In the genomic region with DNA sequence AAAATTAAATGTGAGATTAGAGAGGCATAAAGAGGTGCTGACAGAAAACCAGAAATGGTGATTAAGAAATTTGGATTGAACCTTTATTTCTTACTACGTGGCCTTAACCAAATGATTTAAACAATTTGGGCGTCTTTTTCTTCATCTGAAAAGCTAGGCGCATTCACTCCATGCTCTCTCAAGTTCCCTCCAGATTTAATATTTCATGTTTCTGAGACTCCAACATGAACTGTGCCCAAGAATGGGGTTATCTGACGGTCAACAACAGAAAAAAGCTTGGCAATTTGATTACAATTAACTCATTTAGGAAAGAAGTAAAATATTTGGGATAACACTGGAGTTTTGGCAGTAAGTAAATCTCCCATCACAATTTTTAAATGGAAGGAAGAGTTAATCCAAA, we compare ENCODE assay signal across 16 cellular contexts.
DNase-seq lines count a peak whose midpoint lies in the region; ATAC-seq and TF ChIP-seq lines count a peak whose summit lies in the region.
"Had no signal": no experiment of that assay in that cellular context is flagged by ENCODE, and none has a peak within 500 bp of the region (broad histone marks: within the 10 kb centered on the region; RNA-seq: fewer than 3 reads in every experiment).

No MANE protein-coding gene starts in this region.

- H2AK5ac ChIP-seq in IMR-90 (ENCODE audit: low read depth, low read length) = no peak overlapping the region

- no peak overlapping the region for H4K5ac ChIP-seq in IMR-90 (ENCODE audit: low read depth, low read length)

- no peaks in the 10 kb centered on the region for H3K36me3 Mint-ChIP-seq in chondrocyte (ENCODE audit: low read depth)

- no peak for TF ChIP-seq RAD21 in IMR-90 (IDR thresholded peaks at IDR 0.05; ENCODE audit: low read length)

- H2BK20ac ChIP-seq in IMR-90 (ENCODE audit: low read depth, low read length) = no peak overlapping the region

- H3K14ac ChIP-seq in IMR-90 (replicated peaks; ENCODE audit: low read depth, low read length) = no peak overlapping the region

- no peaks in the 10 kb centered on the region for H3K27me3 ChIP-seq in IMR-90 (ENCODE audit: control insufficient read depth, insufficient read depth, low read length)
- H3K27me3 ChIP-seq in left lung = no peaks in the 10 kb centered on the region
- no peaks in the 10 kb centered on the region for H3K27me3 ChIP-seq in skeletal muscle tissue (ENCODE audit: control insufficient read depth in 3 of 3, insufficient read depth in 3 of 3, low read length in 3 of 3)
- H3K27me3 ChIP-seq in breast epithelium = no peaks in the 10 kb centered on the region

- peaks cover 37% of the 10 kb centered on the region for H3K4me1 Mint-ChIP-seq in chondrocyte (ENCODE audit: low read depth)

- no peak overlapping the region for H2AK9ac ChIP-seq in IMR-90 (replicated peaks; ENCODE audit: low read depth, low read length, poor library complexity)

- H3K27ac ChIP-seq in IMR-90 (ENCODE audit: insufficient read depth, low read length) (no peak overlapping the region), left lung (peak overlapping the region; percentile 19 to 61), skeletal muscle tissue (ENCODE audit: low read depth, low read length) (peak overlapping the region; percentile 32), breast epithelium (no peak overlapping the region)
- H3K27ac ChIP-seq: HL-60, RWPE1 had no signal

- H3K4me3 ChIP-seq in IMR-90 (ENCODE audit: insufficient read depth, low read depth, low read length) (no peak overlapping the region), left lung (no peak overlapping the region), skeletal muscle tissue (ENCODE audit: low read length in 3 of 3) (no peak overlapping the region), breast epithelium (no peak overlapping the region)
- H3K4me3 ChIP-seq: GM12878 had no signal

- H3K4me2 ChIP-seq in IMR-90 (ENCODE audit: low read depth, low read length) = no peak overlapping the region

- H3K36me3 ChIP-seq in IMR-90 (ENCODE audit: control insufficient read depth, insufficient read depth, low read length) = no peaks in the 10 kb centered on the region
- H3K36me3 ChIP-seq in left lung = no peaks in the 10 kb centered on the region
- H3K36me3 ChIP-seq in skeletal muscle tissue (ENCODE audit: control insufficient read depth in 3 of 3, insufficient read depth in 3 of 3, low read length in 3 of 3) = no peaks in the 10 kb centered on the region
- H3K36me3 ChIP-seq in breast epithelium = no peaks in the 10 kb centered on the region

- intact Hi-C loops in IMR-90 (cut with micrococcal nuclease) (loop anchor here (2.0 kb wide), 1 partner anchor 54 kb away; no protein-coding TSS in a partner anchor), left lung (cut with DNase I) (no loop called here), breast epithelium (cut with DNase I; ENCODE audit: low total_unique reads) (loop anchor here (5.0 kb wide), 1 partner anchor 1513 kb away; no protein-coding TSS in a partner anchor)

- no peaks in the 10 kb centered on the region for H4K20me1 ChIP-seq in IMR-90 (ENCODE audit: insufficient read depth, low read length)

- no peak overlapping the region for H3K23ac ChIP-seq in IMR-90 (ENCODE audit: low read depth, low read length)

- no peak overlapping the region for H3K4me3 Mint-ChIP-seq in chondrocyte (ENCODE audit: unreplicated experiment)

- no peak overlapping the region for H2AFZ ChIP-seq in IMR-90 (replicated peaks; ENCODE audit: low read length, poor library complexity)

- peaks cover 2% of the 10 kb centered on the region for H3K9me1 ChIP-seq in IMR-90 (ENCODE audit: insufficient read depth, low read length)

- POLR2A ChIA-PET in IMR-90 (lab: Charles Lee; ENCODE audit: unreplicated experiment) = no interaction called here

- DNase-seq in IMR-90 = no peak
- DNase-seq in chondrocyte (ENCODE audit: low spot score) = no peak
- no peak for DNase-seq in left lung
- DNase-seq in anterior cingulate cortex (lab: John Stamatoyannopoulos, UW) = no peak
- no peak for DNase-seq in breast epithelium (ENCODE audit: low spot score in 2 of 2)
- no peak for DNase-seq in dedifferentiated amniotic fluid mesenchymal stem cell (ENCODE audit: extremely low spot score)
- DNase-seq in NCI-H128 (lab: John Stamatoyannopoulos, UW; ENCODE audit: unreplicated experiment) = no peak
- DNase-seq: AML-193, DMS79, KBM-7, NCI-H1092, NCI-H1694 treated with DMSO at 0.1 percent for 48 hours had no signal

- dilution Hi-C loops in IMR-90 (cut with HindIII; ENCODE audit: low sequenced_read_pairs, unreplicated experiment) = no loop called here

- peak overlapping the region; percentile 2; the same call in 1 of the 2 replicates for H4K91ac ChIP-seq in IMR-90 (ENCODE audit: insufficient read depth, low read depth, low read length)

- H3K9me3 Mint-ChIP-seq in chondrocyte (ENCODE audit: low read depth) = peaks cover 4% of the 10 kb centered on the region

- H3K79me1 ChIP-seq in IMR-90 (ENCODE audit: low read depth in 1 of 2, low read length in 2 of 2) = no peaks in the 10 kb centered on the region

- peak overlapping the region; percentile 76; the same call in 1 of the 2 replicates for H3K18ac ChIP-seq in IMR-90 (ENCODE audit: low read depth, low read length)

- H2BK15ac ChIP-seq in IMR-90 (ENCODE audit: low read depth, low read length) = no peak overlapping the region

- H3K27me3 Mint-ChIP-seq in chondrocyte (ENCODE audit: low read depth) = no peaks in the 10 kb centered on the region

- ATAC-seq in IMR-90 (ENCODE audit: low read depth) = no peak
- ATAC-seq in left lung = no peak
- ATAC-seq: GM12878 had no signal

- H4K8ac ChIP-seq in IMR-90 (ENCODE audit: low read depth in 2 of 2, low read length in 2 of 2) = peak overlapping the region in 1 of 2 experiments; percentile 53; a peak in 1 of 4 replicates

- H3K56ac ChIP-seq in IMR-90 (ENCODE audit: extremely low read depth, insufficient read depth, low read length) = no peak overlapping the region

- in situ Hi-C loops in IMR-90 (cut with MboI; ENCODE audit: low sequenced_read_pairs) = no loop called here

- peaks cover 10% of the 10 kb centered on the region for H3K4me1 ChIP-seq in IMR-90 (ENCODE audit: control insufficient read depth, insufficient read depth, low read length)
- peaks cover 0 to 8% of the 10 kb centered on the region in 2 donors for H3K4me1 ChIP-seq in left lung
- H3K4me1 ChIP-seq in skeletal muscle tissue (ENCODE audit: control insufficient read depth in 3 of 3, insufficient read depth in 3 of 3, low read length in 3 of 3) = peaks cover 0 to 11% (median 0%) of the 10 kb centered on the region in 3 donors
- H3K4me1 ChIP-seq in breast epithelium = no peaks in the 10 kb centered on the region

- no TSS peak for BruUV-seq in IMR-90 (replicated peaks; lab: Mats Ljungman, UMichigan)

- no peaks in the 10 kb centered on the region for H3K9me3 ChIP-seq in IMR-90 (ENCODE audit: control insufficient read depth, insufficient read depth, low read length)
- no peaks in the 10 kb centered on the region for H3K9me3 ChIP-seq in left lung
- no peaks in the 10 kb centered on the region for H3K9me3 ChIP-seq in skeletal muscle tissue (ENCODE audit: control insufficient read depth in 3 of 3, low read length in 3 of 3)
- H3K9me3 ChIP-seq in breast epithelium = no peaks in the 10 kb centered on the region

- no CpG with 5 or more reads among the region's 4 CpGs for WGBS in IMR-90 (ENCODE audit: extremely low coverage in 2 of 2, insufficient read length in 1 of 2), 2 experiments

- no peak overlapping the region for H3K4ac ChIP-seq in IMR-90 (ENCODE audit: low read depth, low read length)

- peak overlapping the region; percentile 20; the same call in 1 of the 2 replicates for H2BK120ac ChIP-seq in IMR-90 (ENCODE audit: low read depth, low read length)

- no peak for TF ChIP-seq CTCF in IMR-90 (conservative IDR thresholded peaks at IDR 0.05; ENCODE audit: low read depth, low read length)
- no peak for TF ChIP-seq CTCF in chondrocyte (IDR thresholded peaks at IDR 0.05)
- no peak for TF ChIP-seq CTCF in left lung (IDR thresholded peaks at IDR 0.05)
- no peak for TF ChIP-seq CTCF in breast epithelium (IDR thresholded peaks at IDR 0.05)

- H3K9ac ChIP-seq in IMR-90 (ENCODE audit: low read depth, low read length) = no peak overlapping the region
- H3K9ac ChIP-seq in skeletal muscle tissue (ENCODE audit: low read depth in 1 of 3, low read length in 3 of 3) = no peak overlapping the region

- H2BK5ac ChIP-seq in IMR-90 (ENCODE audit: low read depth, low read length, poor library complexity, severe bottlenecking) = no peak overlapping the region

- peak overlapping the region; percentile 89 for H3K27ac Mint-ChIP-seq in chondrocyte (ENCODE audit: unreplicated experiment)

- TF ChIP-seq POLR2A in IMR-90 (IDR thresholded peaks at IDR 0.05; ENCODE audit: low read depth, low read length) (no peak), breast epithelium (IDR thresholded peaks at IDR 0.05) (no peak)

- CTCF ChIA-PET in IMR-90 (lab: Yijun Ruan, JAX) = interaction anchor here (0.7 kb wide), 1 partner anchor 8 kb away, joined by 4 read pairs; no protein-coding TSS in a partner anchor

TF ChIP-seq in IMR-90, 13 proteins besides CTCF, POLR2A, EP300 and RAD21 (continues in another document):
- TF ChIP-seq, protein P1, sequence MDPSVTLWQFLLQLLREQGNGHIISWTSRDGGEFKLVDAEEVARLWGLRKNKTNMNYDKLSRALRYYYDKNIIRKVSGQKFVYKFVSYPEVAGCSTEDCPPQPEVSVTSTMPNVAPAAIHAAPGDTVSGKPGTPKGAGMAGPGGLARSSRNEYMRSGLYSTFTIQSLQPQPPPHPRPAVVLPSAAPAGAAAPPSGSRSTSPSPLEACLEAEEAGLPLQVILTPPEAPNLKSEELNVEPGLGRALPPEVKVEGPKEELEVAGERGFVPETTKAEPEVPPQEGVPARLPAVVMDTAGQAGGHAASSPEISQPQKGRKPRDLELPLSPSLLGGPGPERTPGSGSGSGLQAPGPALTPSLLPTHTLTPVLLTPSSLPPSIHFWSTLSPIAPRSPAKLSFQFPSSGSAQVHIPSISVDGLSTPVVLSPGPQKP (IDR thresholded peaks at IDR 0.05; ENCODE audit: borderline replicate concordance, low read depth, low read length) = no peak
- TF ChIP-seq CHD1 (IDR thresholded peaks at IDR 0.05; ENCODE audit: low read depth, low read length) = no peak
- TF ChIP-seq MAZ (IDR thresholded peaks at IDR 0.05; ENCODE audit: borderline replicate concordance, low read depth, low read length) = no peak
- no peak for TF ChIP-seq MXI1 (IDR thresholded peaks at IDR 0.05; ENCODE audit: borderline replicate concordance, low read depth, low read length)
- TF ChIP-seq BHLHE40 (IDR thresholded peaks at IDR 0.05; ENCODE audit: low read depth, low read length) = no peak
- TF ChIP-seq SMC3 (IDR thresholded peaks at IDR 0.05; ENCODE audit: low read depth, low read length) = no peak
- TF ChIP-seq NFE2L2 (IDR thresholded peaks at IDR 0.05; ENCODE audit: low read depth, low read length) = no peak
- TF ChIP-seq RFX5 (IDR thresholded peaks at IDR 0.05; ENCODE audit: low read depth, low read length) = no peak
- TF ChIP-seq MAFK (IDR thresholded peaks at IDR 0.05; ENCODE audit: low read depth, low read length) = no peak

Comparison
In these comparisons a context has a peak if more than half of its experiments do, and no peak if none do; other contexts are left out.
1. H3K27ac ChIP-seq: peak in left lung (2 of 2) and skeletal muscle tissue (single experiment); none in IMR-90 (single experiment) and breast epithelium (0 of 2).
2. intact Hi-C loops: an anchor here in IMR-90 (2.0 kb wide) and breast epithelium (5.0 kb wide); none called in left lung.